32 cellular contexts compared by ENCODE assay signal in genomic region chr2:240886678-240887574, GRCh38. TPM values are rescaled to one million over a fixed set of nuclear protein-coding genes. Genes with fewer than 3 reads are reported as not detected.
DNase-seq lines count a peak whose midpoint lies in the region; ATAC-seq and TF ChIP-seq lines count a peak whose summit lies in the region.
"Had no signal": no experiment of that assay in that cellular context is flagged by ENCODE, and none has a peak within 500 bp of the region (broad histone marks: within the 10 kb centered on the region; RNA-seq: fewer than 3 reads in every experiment).

No MANE protein-coding gene starts in this region.

- H3K4me1 ChIP-seq in heart left ventricle (no peaks in the 10 kb centered on the region), right atrium auricular region (no peaks in the 10 kb centered on the region), suprapubic skin (peaks cover 5% of the 10 kb centered on the region)
- H3K4me1 ChIP-seq: gastrocnemius medialis had no signal

- 75 to 83% (median 79%) methylated on average over 12 to 17 of the region's 17 CpGs for WGBS in heart left ventricle, 4 donors
- WGBS in suprapubic skin, result 58% methylated on average over 5 of the region's 17 CpGs

- H3K27me3 ChIP-seq in heart left ventricle, result no peaks in the 10 kb centered on the region
- no peaks in the 10 kb centered on the region for H3K27me3 ChIP-seq in right atrium auricular region
- H3K27me3 ChIP-seq in suprapubic skin, result no peaks in the 10 kb centered on the region
- H3K27me3 ChIP-seq: cardiac muscle cell, gastrocnemius medialis had no signal

- TF ChIP-seq CTCF in heart left ventricle (IDR thresholded peaks at IDR 0.05) (no peak), right atrium auricular region (IDR thresholded peaks at IDR 0.05) (no peak), suprapubic skin (IDR thresholded peaks at IDR 0.05) (no peak)

- H3K36me3 ChIP-seq in heart left ventricle (no peaks in the 10 kb centered on the region), right atrium auricular region (no peaks in the 10 kb centered on the region), suprapubic skin (no peaks in the 10 kb centered on the region)
- H3K36me3 ChIP-seq: cardiac muscle cell, gastrocnemius medialis had no signal

- TF ChIP-seq EP300 in suprapubic skin (IDR thresholded peaks at IDR 0.05), result no peak

- DNase-seq in heart left ventricle (peak in 3 of 5 donors; percentile 18 to 53 (median 20)), right atrium auricular region (ENCODE audit: low spot score) (no peak), NCI-H774 (lab: John Stamatoyannopoulos, UW) (peak; percentile 11), left lobe of liver (ENCODE audit: low spot score) (peak; percentile 95), suprapubic skin (ENCODE audit: low spot score in 2 of 2) (no peak), NCI-H1105 (lab: John Stamatoyannopoulos, UW) (no peak)
- DNase-seq: ACHN; activated CD4-positive, alpha-beta T cell treated with anti-CD3 and anti-CD28 coated beads for 1 hour; activated CD8-positive, alpha-beta memory T cell treated with anti-CD3 and anti-CD28 coated beads for 24 hours; activated effector memory CD4-positive, alpha-beta T cell treated with Interleukin-2 at 50 U/mL for 16 hours; activated naive CD8-positive, alpha-beta T cell treated with anti-CD3 and anti-CD28 coated beads for 36 hours; Calu3; hippocampal formation; IMR-90; naive thymus-derived CD8-positive, alpha-beta T cell; NCI-H1048; NCI-H187 treated with DMSO at 0.1 percent for 48 hours; occipital lobe; RPMI8226; stimulated activated CD8-positive, alpha-beta memory T cell treated with anti-CD3 and anti-CD28 coated beads, Interleukin-4, amount 100 ng/mL, for 48 hours; T-helper 2 cell; trophoblast cell had no signal

- no peak for TF ChIP-seq POLR2A in heart left ventricle (IDR thresholded peaks at IDR 0.05)
- TF ChIP-seq POLR2A in suprapubic skin (IDR thresholded peaks at IDR 0.05), result no peak

- H3K4me3 ChIP-seq in heart left ventricle, result no peak overlapping the region
- no peak overlapping the region for H3K4me3 ChIP-seq in right atrium auricular region
- no peak overlapping the region for H3K4me3 ChIP-seq in suprapubic skin
- H3K4me3 ChIP-seq: cardiac muscle cell, gastrocnemius medialis, skin epidermis had no signal

- intact Hi-C loops in heart left ventricle (cut with DNase I), result no loop called here

- H3K27ac ChIP-seq in heart left ventricle, result no peak overlapping the region
- no peak overlapping the region for H3K27ac ChIP-seq in right atrium auricular region
- H3K27ac ChIP-seq in suprapubic skin, result no peak overlapping the region
- H3K27ac ChIP-seq: cardiac muscle cell, gastrocnemius medialis, skin epidermis had no signal

- ATAC-seq in heart left ventricle (peak in 1 of 4 donors; percentile 72), left lobe of liver (peak; percentile 56), HG03095 (IDR thresholded peaks at IDR 0.05; ENCODE audit: unreplicated experiment) (no peak), HG03039 (IDR thresholded peaks at IDR 0.05; ENCODE audit: unreplicated experiment) (no peak)
- ATAC-seq: gastrocnemius medialis; naive thymus-derived CD8-positive, alpha-beta T cell; SK-N-SH treated with all-trans-retinoic acid at 6 μM for 48 hours had no signal

- no peaks in the 10 kb centered on the region for H3K9me3 ChIP-seq in heart left ventricle
- H3K9me3 ChIP-seq in right atrium auricular region, result no peaks in the 10 kb centered on the region
- H3K9me3 ChIP-seq in suprapubic skin, result no peaks in the 10 kb centered on the region
- H3K9me3 ChIP-seq: gastrocnemius medialis had no signal

RNA-seq across cellular contexts. Expression of gene MAB21L4, which starts 9.0 kb away (rescaled TPM):
- total RNA-seq in heart left ventricle (under 1 TPM in 1 of 9 donors, not detected in 8; 0.75 TPM), right atrium auricular region (under 1 TPM in 1 of 2 donors, not detected in 1; 0.31 TPM), left lobe of liver (19.3 TPM), suprapubic skin (10 to 100 TPM; 28.7 to 97.5 (median 69.2) TPM)
- under 1 TPM in 1 of 2 donors, not detected in 1; 0.10 TPM for polyA plus RNA-seq in heart left ventricle
- total RNA-seq: activated naive CD8-positive, alpha-beta T cell treated with anti-CD3 and anti-CD28 coated beads for 36 hours; aorta; cardiac muscle cell; dermis microvascular lymphatic vessel endothelial cell; gastrocnemius medialis; IMR-90; naive thymus-derived CD8-positive, alpha-beta T cell; occipital lobe had no signal
- polyA plus RNA-seq: BJ; cardiac muscle cell; IMR-90; naive thymus-derived CD8-positive, alpha-beta T cell had no signal

RNA-seq across cellular contexts. Expression of gene AGXT, which starts 18.3 kb away (rescaled TPM):
- total RNA-seq in heart left ventricle, result not detected
- under 1 TPM in 1 of 2 donors, not detected in 1; 0.06 TPM for polyA plus RNA-seq in heart left ventricle
- not detected for total RNA-seq in right atrium auricular region
- 1,805 TPM for total RNA-seq in left lobe of liver
- total RNA-seq in suprapubic skin, result under 1 TPM in 1 of 4 donors, not detected in 3; 0.80 TPM
- total RNA-seq: activated naive CD8-positive, alpha-beta T cell treated with anti-CD3 and anti-CD28 coated beads for 36 hours; aorta; Calu3; dermis microvascular lymphatic vessel endothelial cell; IMR-90; mesothelial cell of epicardium; naive thymus-derived CD8-positive, alpha-beta T cell; occipital lobe had no signal
- polyA plus RNA-seq: aorta; BJ; IMR-90; naive thymus-derived CD8-positive, alpha-beta T cell had no signal

RNA-seq across cellular contexts. Expression of gene CROCC2, which starts 19.2 kb away (rescaled TPM):
- total RNA-seq in heart left ventricle (not detected), right atrium auricular region (not detected), left lobe of liver (0.05 TPM), suprapubic skin (not detected)
- not detected for polyA plus RNA-seq in heart left ventricle
- total RNA-seq: activated naive CD8-positive, alpha-beta T cell treated with anti-CD3 and anti-CD28 coated beads for 36 hours; Calu3; cardiac muscle cell; dermis microvascular lymphatic vessel endothelial cell; IMR-90; naive thymus-derived CD8-positive, alpha-beta T cell had no signal
- polyA plus RNA-seq: aorta; BJ; cardiac muscle cell; IMR-90; naive thymus-derived CD8-positive, alpha-beta T cell had no signal

Comparison
In these comparisons a context has a peak if more than half of its experiments do, and no peak if none do; other contexts are left out.
1. DNase-seq: peak in heart left ventricle (3 of 5), NCI-H774 (single experiment) and left lobe of liver (single experiment); none in right atrium auricular region (single experiment), suprapubic skin (0 of 2) and NCI-H1105 (single experiment).
2. RNA of gene MAB21L4, which starts 9.0 kb away (total RNA-seq): 28.7 to 97.5 TPM in suprapubic skin and 19.3 TPM in left lobe of liver (single experiment); 0.31 TPM in right atrium auricular region and 0.75 TPM in heart left ventricle; every median in the first group is over 10 times any median in the second.
3. RNA of gene AGXT, which starts 18.3 kb away (total RNA-seq): 1,805 TPM in left lobe of liver (single experiment); 0.80 TPM in suprapubic skin, not detected in heart left ventricle and not detected in right atrium auricular region; every median in the first group is over 1,000 times any median in the second.